ENCODE assay signal across 8 cellular contexts in genomic region chr12:132218915-132219314, GRCh38.
DNase-seq lines count a peak whose midpoint lies in the region; ATAC-seq and TF ChIP-seq lines count a peak whose summit lies in the region.

No MANE protein-coding gene starts in this region.

- peak; percentile 64 for TF ChIP-seq CTCF in type B pancreatic cell (conservative IDR thresholded peaks at IDR 0.05)

- no peaks in the 10 kb centered on the region for H3K36me3 Mint-ChIP-seq in activated T-helper 1 cell treated with anti-CD3 and anti-CD28 coated beads, Interleukin-12 subunit alpha, Interleukin-12 subunit beta, Interleukin-2, Interleukin-4 antibody, amounts not matched to agents 30 ng/mL and 10 ng/mL and 1 ng/mL, durations not matched to agents 14 hours and 24 hours and 36 hours (ENCODE audit: low read depth)
- H3K36me3 Mint-ChIP-seq in type B pancreatic cell = no peaks in the 10 kb centered on the region

- no peak overlapping the region for H3K4me3 Mint-ChIP-seq in activated T-helper 1 cell treated with anti-CD3 and anti-CD28 coated beads, Interleukin-12 subunit alpha, Interleukin-12 subunit beta, Interleukin-2, Interleukin-4 antibody, amounts not matched to agents 30 ng/mL and 10 ng/mL and 1 ng/mL, durations not matched to agents 14 hours and 24 hours and 36 hours
- H3K4me3 Mint-ChIP-seq in type B pancreatic cell = peak overlapping the region; percentile 53

- ATAC-seq in GM18519 (IDR thresholded peaks at IDR 0.05; ENCODE audit: low FRiP score, unreplicated experiment) = no peak

- H3K27ac Mint-ChIP-seq in activated T-helper 1 cell treated with anti-CD3 and anti-CD28 coated beads, Interleukin-12 subunit alpha, Interleukin-12 subunit beta, Interleukin-2, Interleukin-4 antibody, amounts not matched to agents 30 ng/mL and 10 ng/mL and 1 ng/mL, durations not matched to agents 14 hours and 24 hours and 36 hours = no peak overlapping the region
- H3K27ac Mint-ChIP-seq in type B pancreatic cell = peak overlapping the region; percentile 81

- intact Hi-C loops in activated T-helper 1 cell treated with anti-CD3 and anti-CD28 coated beads, Interleukin-12 subunit alpha, Interleukin-12 subunit beta, Interleukin-2, Interleukin-4 antibody, amounts not matched to agents 30 ng/mL and 10 ng/mL and 1 ng/mL, durations not matched to agents 14 hours and 24 hours and 36 hours (cut with micrococcal nuclease) = loop anchor here (1.0 kb wide), 2 partner anchors 30 to 65 kb away; no protein-coding TSS in a partner anchor

- H3K27me3 Mint-ChIP-seq in activated T-helper 1 cell treated with anti-CD3 and anti-CD28 coated beads, Interleukin-12 subunit alpha, Interleukin-12 subunit beta, Interleukin-2, Interleukin-4 antibody, amounts not matched to agents 30 ng/mL and 10 ng/mL and 1 ng/mL, durations not matched to agents 14 hours and 24 hours and 36 hours (ENCODE audit: insufficient read depth) = peaks cover 9% of the 10 kb centered on the region
- H3K27me3 Mint-ChIP-seq in type B pancreatic cell = peaks cover 56% of the 10 kb centered on the region

- H3K9me3 Mint-ChIP-seq in activated T-helper 1 cell treated with anti-CD3 and anti-CD28 coated beads, Interleukin-12 subunit alpha, Interleukin-12 subunit beta, Interleukin-2, Interleukin-4 antibody, amounts not matched to agents 30 ng/mL and 10 ng/mL and 1 ng/mL, durations not matched to agents 14 hours and 24 hours and 36 hours = no peaks in the 10 kb centered on the region
- H3K9me3 Mint-ChIP-seq in type B pancreatic cell = no peaks in the 10 kb centered on the region

- peak; percentile 11 to 14 for DNase-seq in NOMO-1 (lab: John Stamatoyannopoulos, UW; ENCODE audit: unreplicated experiment in 2 of 2)
- no peak for DNase-seq in NOMO-1 treated with dmso at 0.1 percent for 144 hours (lab: John Stamatoyannopoulos, UW; ENCODE audit: unreplicated experiment)
- DNase-seq in NCI-H2227 (lab: John Stamatoyannopoulos, UW; ENCODE audit: unreplicated experiment) = peak; percentile 79
- DNase-seq in activated T-helper 1 cell treated with anti-CD3 and anti-CD28 coated beads, Interleukin-12 subunit alpha, Interleukin-12 subunit beta, Interleukin-2, Interleukin-4 antibody, amounts not matched to agents 30 ng/mL and 10 ng/mL and 1 ng/mL, durations not matched to agents 14 hours and 24 hours and 36 hours (ENCODE audit: low spot score) = peak; percentile 19
- DNase-seq in islet precursor cell = peak; percentile 82
- no peak for DNase-seq in type B pancreatic cell (ENCODE audit: extremely low spot score, unreplicated experiment)
- no peak for DNase-seq in LoVo (ENCODE audit: low spot score)

- peaks cover 7% of the 10 kb centered on the region for H3K4me1 Mint-ChIP-seq in activated T-helper 1 cell treated with anti-CD3 and anti-CD28 coated beads, Interleukin-12 subunit alpha, Interleukin-12 subunit beta, Interleukin-2, Interleukin-4 antibody, amounts not matched to agents 30 ng/mL and 10 ng/mL and 1 ng/mL, durations not matched to agents 14 hours and 24 hours and 36 hours (ENCODE audit: low read depth)
- peaks cover 6% of the 10 kb centered on the region for H3K4me1 Mint-ChIP-seq in type B pancreatic cell (ENCODE audit: unreplicated experiment)

Comparison
In these comparisons a context has a peak if more than half of its experiments do, and no peak if none do; other contexts are left out.
1. DNase-seq: peak in NOMO-1 (2 of 2), NCI-H2227 (single experiment), activated T-helper 1 cell treated with anti-CD3 and anti-CD28 coated beads, Interleukin-12 subunit alpha, Interleukin-12 subunit beta, Interleukin-2, Interleukin-4 antibody, amounts not matched to agents 30 ng/mL and 10 ng/mL and 1 ng/mL, durations not matched to agents 14 hours and 24 hours and 36 hours (single experiment) and islet precursor cell (single experiment); none in NOMO-1 treated with dmso at 0.1 percent for 144 hours (single experiment), type B pancreatic cell (single experiment) and LoVo (single experiment).